In genomic region chr1:74732960-74733615, GRCh38 we compare ENCODE assay signal across 8 cellular contexts. TPM values are rescaled to one million over a fixed set of nuclear protein-coding genes. Genes with fewer than 3 reads are reported as not detected.
A peak's percentile ranks its signal among the peaks of the same experiment; 100 is the strongest.
DNase-seq lines count a peak whose midpoint lies in the region; ATAC-seq and FAIRE-seq lines count a peak whose summit lies in the region.

Gene CRYZ (minus strand): TSS chr1:74733050. CDS start chr1:74724821, 8,229 bp downstream.
Gene TYW3 (plus strand): TSS chr1:74733152. CDS start chr1:74733245, 93 bp downstream.

- peak within 1 kb of the TSS; percentile 83 for H3K27ac ChIP-seq in KOPT-K1 (ENCODE audit: low read depth, low read length, poor library complexity, severe bottlenecking)
- peak within 1 kb of the TSS; percentile 76 for H3K27ac ChIP-seq in naive thymus-derived CD4-positive, alpha-beta T cell (ENCODE audit: low read depth, low read length)

- peak within 1 kb of the TSS; percentile 93 for H3K4me3 ChIP-seq in naive thymus-derived CD4-positive, alpha-beta T cell (ENCODE audit: low read length)

- peak; percentile 72 for ATAC-seq in GM21737 (IDR thresholded peaks at IDR 0.05; ENCODE audit: unreplicated experiment)
- peak; percentile 86 to 88 for ATAC-seq in activated T-cell treated with anti-CD3 and anti-CD28 coated beads, Interleukin-2, amount 50 U/mL, for 72 hours (replicated peaks in 1 of 2)
- peak; percentile 90 for ATAC-seq in naive thymus-derived CD4-positive, alpha-beta T cell
- peak; percentile 82 to 88 for ATAC-seq in stimulated activated naive B cell treated with anti-CD40 and anti-IgM and Interleukin-4, amounts not matched to agents 10 μg/mL and 1 μg/mL and 100 μg/mL, for 72 hours (replicated peaks)

- H3K27me3 ChIP-seq in naive thymus-derived CD4-positive, alpha-beta T cell (ENCODE audit: control insufficient read depth in 2 of 2, insufficient read depth in 2 of 2, low read length in 2 of 2) = no peaks in the 10 kb centered on the region

- no peaks in the 10 kb centered on the region for H3K9me3 Mint-ChIP-seq in activated T-cell treated with anti-CD3 and anti-CD28 coated beads, Interleukin-2, amount 50 U/mL, for 72 hours
- peaks cover 0 to 6% (median 0%) of the 10 kb centered on the region in 11 donors for H3K9me3 Mint-ChIP-seq in naive thymus-derived CD4-positive, alpha-beta T cell
- no peaks in the 10 kb centered on the region for H3K9me3 Mint-ChIP-seq in stimulated activated naive B cell treated with anti-CD40 and anti-IgM and Interleukin-4, amounts not matched to agents 10 μg/mL and 1 μg/mL and 100 μg/mL, for 72 hours

- H3K9me3 ChIP-seq in KOPT-K1 (ENCODE audit: insufficient read depth, low read length, poor library complexity, severe bottlenecking) = no peaks in the 10 kb centered on the region
- H3K9me3 ChIP-seq in naive thymus-derived CD4-positive, alpha-beta T cell (ENCODE audit: control insufficient read depth in 2 of 3, low read length in 3 of 3) = no peaks in the 10 kb centered on the region

- peak; percentile 81 for FAIRE-seq in RCC 7860 (lab: Jason Lieb, UNC)

- no peaks in the 10 kb centered on the region for H3K27me3 Mint-ChIP-seq in activated T-cell treated with anti-CD3 and anti-CD28 coated beads, Interleukin-2, amount 50 U/mL, for 72 hours (ENCODE audit: low read depth)
- H3K27me3 Mint-ChIP-seq in naive thymus-derived CD4-positive, alpha-beta T cell = no peaks in the 10 kb centered on the region
- no peaks in the 10 kb centered on the region for H3K27me3 Mint-ChIP-seq in stimulated activated naive B cell treated with anti-CD40 and anti-IgM and Interleukin-4, amounts not matched to agents 10 μg/mL and 1 μg/mL and 100 μg/mL, for 72 hours

- intact Hi-C loops in naive thymus-derived CD4-positive, alpha-beta T cell (cut with micrococcal nuclease) = loop anchor here (1.0 to 2.0 kb wide), 4 partner anchors 44 to 1342 kb away; partner anchors contain the start of genes FPGT (in 2 of the 2), LRRIQ3 (in 2 of the 2), RABGGTB (in 1 of the 2) and ST6GALNAC3 (in 1 of the 2)

- H3K4me1 Mint-ChIP-seq in activated T-cell treated with anti-CD3 and anti-CD28 coated beads, Interleukin-2, amount 50 U/mL, for 72 hours (ENCODE audit: low read depth) = peaks cover 43% of the 10 kb centered on the region
- peaks cover 22 to 72% (median 48%) of the 10 kb centered on the region in 7 donors for H3K4me1 Mint-ChIP-seq in naive thymus-derived CD4-positive, alpha-beta T cell
- peaks cover 23 to 58% of the 10 kb centered on the region in 2 donors for H3K4me1 Mint-ChIP-seq in stimulated activated naive B cell treated with anti-CD40 and anti-IgM and Interleukin-4, amounts not matched to agents 10 μg/mL and 1 μg/mL and 100 μg/mL, for 72 hours

- peak within 1 kb of the TSS; percentile 86 to 89 for H3K4me3 Mint-ChIP-seq in activated T-cell treated with anti-CD3 and anti-CD28 coated beads, Interleukin-2, amount 50 U/mL, for 72 hours
- peak within 1 kb of the TSS; percentile 84 to 100 (median 98) for H3K4me3 Mint-ChIP-seq in naive thymus-derived CD4-positive, alpha-beta T cell
- H3K4me3 Mint-ChIP-seq in stimulated activated naive B cell treated with anti-CD40 and anti-IgM and Interleukin-4, amounts not matched to agents 10 μg/mL and 1 μg/mL and 100 μg/mL, for 72 hours = peak within 1 kb of the TSS; percentile 93 to 99

- POLR2A ChIA-PET in naive thymus-derived CD4-positive, alpha-beta T cell (lab: Charles Lee) = interaction anchor here (0.7 kb wide), 1 partner anchor 10 kb away, joined by 3 read pairs; no protein-coding TSS in a partner anchor

- H3K36me3 ChIP-seq in KOPT-K1 (ENCODE audit: insufficient read depth, low read length) = peaks cover 16% of the 10 kb centered on the region
- peaks cover 0 to 20% (median 13%) of the 10 kb centered on the region in 3 experiments for H3K36me3 ChIP-seq in naive thymus-derived CD4-positive, alpha-beta T cell (ENCODE audit: control insufficient read depth in 2 of 3, insufficient read depth in 3 of 3, low read length in 3 of 3)

- peak; percentile 93 for DNase-seq in DMS53 treated with DMSO at 0.1 percent for 48 hours (lab: John Stamatoyannopoulos, UW; ENCODE audit: unreplicated experiment)
- peak; percentile 86 for DNase-seq in RCC 7860 (ENCODE audit: low spot score)
- peak; percentile 80 to 89 for DNase-seq in activated T-cell treated with anti-CD3 and anti-CD28 coated beads, Interleukin-2, amount 50 U/mL, for 72 hours
- DNase-seq in fibroblast of gingiva (ENCODE audit: low read depth) = peak; percentile 95
- peak; percentile 59 to 82 (median 78) for DNase-seq in naive thymus-derived CD4-positive, alpha-beta T cell
- DNase-seq in stimulated activated naive B cell treated with anti-CD40 and anti-IgM and Interleukin-4, amounts not matched to agents 10 μg/mL and 1 μg/mL and 100 μg/mL, for 72 hours = peak; percentile 91

- H3K4me1 ChIP-seq in naive thymus-derived CD4-positive, alpha-beta T cell (ENCODE audit: control insufficient read depth in 2 of 2, insufficient read depth in 2 of 2, low read length in 2 of 2) = peaks cover 21 to 24% of the 10 kb centered on the region in 2 donors

- peaks cover 6 to 7% of the 10 kb centered on the region in 2 donors for H3K36me3 Mint-ChIP-seq in activated T-cell treated with anti-CD3 and anti-CD28 coated beads, Interleukin-2, amount 50 U/mL, for 72 hours (ENCODE audit: insufficient read depth in 2 of 2)
- peaks cover under 1 to 32% (median 27%) of the 10 kb centered on the region in 5 donors for H3K36me3 Mint-ChIP-seq in naive thymus-derived CD4-positive, alpha-beta T cell
- peaks cover 15 to 33% of the 10 kb centered on the region in 2 donors for H3K36me3 Mint-ChIP-seq in stimulated activated naive B cell treated with anti-CD40 and anti-IgM and Interleukin-4, amounts not matched to agents 10 μg/mL and 1 μg/mL and 100 μg/mL, for 72 hours

- CTCF ChIA-PET in naive thymus-derived CD4-positive, alpha-beta T cell (lab: Charles Lee) = interaction anchor here (1.0 to 1.4 kb wide), 3 partner anchors 41 to 534 kb away, joined by 4 read pairs; no protein-coding TSS in a partner anchor

- peak within 1 kb of the TSS; percentile 99 for H3K27ac Mint-ChIP-seq in activated T-cell treated with anti-CD3 and anti-CD28 coated beads, Interleukin-2, amount 50 U/mL, for 72 hours
- peak within 1 kb of the TSS; percentile 92 to 99 (median 95) for H3K27ac Mint-ChIP-seq in naive thymus-derived CD4-positive, alpha-beta T cell
- peak within 1 kb of the TSS; percentile 96 for H3K27ac Mint-ChIP-seq in stimulated activated naive B cell treated with anti-CD40 and anti-IgM and Interleukin-4, amounts not matched to agents 10 μg/mL and 1 μg/mL and 100 μg/mL, for 72 hours

RNA-seq across cellular contexts. Expression of gene CRYZ, which starts in this region (rescaled TPM):
- 10 to 100 TPM; 15.6 to 19.5 TPM for total RNA-seq in activated T-cell treated with anti-CD3 and anti-CD28 coated beads, Interleukin-2, amount 50 U/mL, for 72 hours
- 10 to 100 TPM in 4 of 5 experiments, 1 to 10 TPM in 1; 6.8 to 23.9 (median 14.0) TPM for total RNA-seq in naive thymus-derived CD4-positive, alpha-beta T cell
- polyA plus RNA-seq in naive thymus-derived CD4-positive, alpha-beta T cell = 10 to 100 TPM; 30.0 to 40.1 TPM

RNA-seq across cellular contexts. Expression of gene TYW3, which starts in this region (rescaled TPM):
- 10 to 100 TPM; 19.4 to 22.9 TPM for total RNA-seq in activated T-cell treated with anti-CD3 and anti-CD28 coated beads, Interleukin-2, amount 50 U/mL, for 72 hours
- total RNA-seq in naive thymus-derived CD4-positive, alpha-beta T cell = 10 to 100 TPM; 13.5 to 24.7 (median 19.3) TPM
- 1 to 10 TPM; 9.2 to 9.6 TPM for polyA plus RNA-seq in naive thymus-derived CD4-positive, alpha-beta T cell

Comparison
In these comparisons a context has a peak if more than half of its experiments do, and no peak if none do; other contexts are left out.
1. Peak in every context shown above with its lines: DNase-seq, ATAC-seq, H3K4me3 ChIP-seq and H3K27ac ChIP-seq.